Comparison of ENCODE assay signal across 8 cellular contexts in the genomic region with DNA sequence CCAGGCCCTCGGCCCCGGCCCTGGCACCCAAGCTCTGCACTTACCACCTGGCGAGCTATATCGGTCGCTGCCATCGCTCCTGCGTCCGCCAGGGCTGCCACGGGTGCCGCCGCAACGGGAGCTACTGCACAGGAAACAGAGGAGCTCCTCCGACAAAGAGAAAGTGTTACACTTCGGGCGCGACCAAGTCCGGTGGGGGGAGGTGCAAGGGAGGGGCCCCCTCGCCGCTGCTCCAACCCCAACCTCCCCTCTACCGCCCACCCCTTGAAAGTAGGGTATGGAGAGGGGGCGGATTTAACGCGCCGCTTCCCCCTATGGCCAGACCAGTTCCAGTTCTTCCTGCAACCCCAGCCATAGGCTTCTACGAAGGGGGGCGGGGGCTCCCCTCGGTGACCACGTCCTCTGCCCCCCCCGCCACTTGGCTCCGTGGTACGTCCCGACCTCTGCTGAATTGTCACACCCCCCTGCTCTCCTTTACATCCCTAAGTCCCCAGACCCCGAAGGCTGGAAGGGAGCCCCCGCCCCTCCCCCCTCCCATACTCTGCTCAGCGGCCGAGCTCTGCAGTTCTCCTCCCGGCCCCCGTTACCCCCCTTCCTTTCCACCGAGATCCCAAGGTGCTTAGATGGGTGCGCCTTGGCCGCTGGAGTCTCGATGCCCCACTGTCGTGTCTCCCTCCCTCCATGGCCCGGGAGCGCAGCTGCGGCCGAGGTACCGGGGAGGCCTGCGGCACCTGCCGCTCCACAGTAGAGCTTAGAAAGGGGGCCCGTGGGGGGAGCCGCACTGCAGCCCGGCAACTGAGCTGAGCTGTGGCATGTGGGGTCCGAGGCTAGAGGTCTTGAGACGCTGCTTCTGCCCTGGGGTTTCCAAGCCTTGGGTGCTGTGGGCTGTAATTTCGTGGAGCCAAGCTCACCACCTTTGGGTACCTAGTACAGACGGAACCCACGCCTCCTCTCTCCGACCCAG. TPM values are rescaled to one million over a fixed set of nuclear protein-coding genes. Genes with fewer than 3 reads are reported as not detected.
A peak's percentile ranks its signal among the peaks of the same experiment; 100 is the strongest.
DNase-seq lines count a peak whose midpoint lies in the region; ATAC-seq and TF ChIP-seq lines count a peak whose summit lies in the region.

A gene (minus strand): TSS at position 137 of the 964 bp plus-strand sequence. CDS start 63 bp downstream, at position 74.

- DNase-seq in GM12864 (ENCODE audit: low read depth): peak; percentile 61
- peak; percentile 71 for DNase-seq in MV-4-11 (lab: John Stamatoyannopoulos, UW)
- DNase-seq in T-helper 2 cell: peak; percentile 57 to 94 (median 78)
- DNase-seq in amygdala (lab: John Stamatoyannopoulos, UW): peak in 46 of 56 donors; percentile 0 to 56 (median 22)
- peak; percentile 69 for DNase-seq in hepatocyte (ENCODE audit: low spot score)
- peak; percentile 75 for DNase-seq in sciatic nerve (ENCODE audit: low spot score)

- peak; percentile 83 for ATAC-seq in sciatic nerve
- no peak for ATAC-seq in GM18519 (IDR thresholded peaks at IDR 0.05; ENCODE audit: low FRiP score, unreplicated experiment)

- H3K4me3 ChIP-seq in GM12864 (ENCODE audit: low read depth, low read length) (peak within 1 kb of the TSS; percentile 80), HEK293 (ENCODE audit: low read depth, low read length) (peak within 1 kb of the TSS; percentile 71), hepatocyte (peak within 1 kb of the TSS; percentile 67)

- H3K9me3 ChIP-seq in HEK293 (ENCODE audit: control insufficient read depth, insufficient read depth, low read depth, low read length) (no peaks in the 10 kb centered on the region), hepatocyte (ENCODE audit: low read depth) (no peaks in the 10 kb centered on the region)

- H3K27me3 ChIP-seq in hepatocyte: no peaks in the 10 kb centered on the region

- H3K4me2 ChIP-seq in hepatocyte: peak within 1 kb of the TSS; percentile 76

- peaks cover 2% of the 10 kb centered on the region; the same call in 1 of the 2 replicates for H3K4me1 ChIP-seq in HEK293 (ENCODE audit: control insufficient read depth, insufficient read depth, low read length)
- no peaks in the 10 kb centered on the region for H3K4me1 ChIP-seq in hepatocyte (ENCODE audit: insufficient read depth)

- peak within 1 kb of the TSS; percentile 66 for H2AFZ ChIP-seq in hepatocyte

- no peaks in the 10 kb centered on the region for H3K9me2 ChIP-seq in hepatocyte (replicated peaks; ENCODE audit: insufficient read depth)

- 45% methylated on average over 39 of the region's 59 CpGs for WGBS in hepatocyte (ENCODE audit: low lambda C conversion rate, missing lambda C conversion rate)

- TF ChIP-seq CTCF in GM12864 (IDR thresholded peaks at IDR 0.05; ENCODE audit: low read depth, low read length, missing control alignments) (peak; percentile 8), HEK293 (tag by site-specific recombination; IDR thresholded peaks at IDR 0.05) (peak; percentile 45), hepatocyte (IDR thresholded peaks at IDR 0.05; ENCODE audit: poor library complexity) (no peak)

- CTCF ChIA-PET in HEK293 (lab: Yijun Ruan, JAX): interaction anchor here (0.6 to 1.5 kb wide), 8 partner anchors 11 to 150 kb away, joined by 3 to 4 read pairs (median 4); no protein-coding TSS in a partner anchor

- no peaks in the 10 kb centered on the region for H3K36me3 ChIP-seq in HEK293 (ENCODE audit: control insufficient read depth in 2 of 2, insufficient read depth in 1 of 2, low read length in 2 of 2)
- no peaks in the 10 kb centered on the region for H3K36me3 ChIP-seq in hepatocyte (replicated peaks; ENCODE audit: insufficient read depth, low read depth)

- intact Hi-C loops in sciatic nerve (cut with DNase I): no loop called here

- H3K27ac ChIP-seq in HEK293 (ENCODE audit: extremely low read depth, low read depth, low read length): peak within 1 kb of the TSS; percentile 60; the same call in 1 of the 2 replicates
- peak within 1 kb of the TSS; percentile 56 for H3K27ac ChIP-seq in hepatocyte

- POLR2A ChIA-PET in HEK293 (lab: Yijun Ruan, JAX): interaction anchor here (0.6 to 2.2 kb wide), 17 partner anchors 10 to 186 kb away, joined by 3 to 14 read pairs (median 4); a partner anchor contains a TSS

- H3K79me2 ChIP-seq in hepatocyte: peaks cover 18% of the 10 kb centered on the region

- no peaks in the 10 kb centered on the region for H4K20me1 ChIP-seq in hepatocyte (ENCODE audit: insufficient read depth, poor library complexity, severe bottlenecking)

TF ChIP-seq in HEK293, 187 proteins besides CTCF, POLR2A, EP300 and RAD21 (continues in another document):
- no peak for TF ChIP-seq ZBTB1 (tag by site-specific recombination; IDR thresholded peaks at IDR 0.05)
- TF ChIP-seq, protein P1, sequence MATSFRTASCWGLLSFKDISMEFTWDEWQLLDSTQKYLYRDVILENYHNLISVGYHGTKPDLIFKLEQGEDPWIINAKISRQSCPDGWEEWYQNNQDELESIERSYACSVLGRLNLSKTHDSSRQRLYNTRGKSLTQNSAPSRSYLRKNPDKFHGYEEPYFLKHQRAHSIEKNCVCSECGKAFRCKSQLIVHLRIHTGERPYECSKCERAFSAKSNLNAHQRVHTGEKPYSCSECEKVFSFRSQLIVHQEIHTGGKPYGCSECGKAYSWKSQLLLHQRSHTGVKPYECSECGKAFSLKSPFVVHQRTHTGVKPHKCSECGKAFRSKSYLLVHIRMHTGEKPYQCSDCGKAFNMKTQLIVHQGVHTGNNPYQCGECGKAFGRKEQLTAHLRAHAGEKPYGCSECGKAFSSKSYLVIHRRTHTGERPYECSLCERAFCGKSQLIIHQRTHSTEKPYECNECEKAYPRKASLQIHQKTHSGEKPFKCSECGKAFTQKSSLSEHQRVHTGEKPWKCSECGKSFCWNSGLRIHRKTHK (tag by site-specific recombination; IDR thresholded peaks at IDR 0.05): no peak
- TF ChIP-seq, protein P2, sequence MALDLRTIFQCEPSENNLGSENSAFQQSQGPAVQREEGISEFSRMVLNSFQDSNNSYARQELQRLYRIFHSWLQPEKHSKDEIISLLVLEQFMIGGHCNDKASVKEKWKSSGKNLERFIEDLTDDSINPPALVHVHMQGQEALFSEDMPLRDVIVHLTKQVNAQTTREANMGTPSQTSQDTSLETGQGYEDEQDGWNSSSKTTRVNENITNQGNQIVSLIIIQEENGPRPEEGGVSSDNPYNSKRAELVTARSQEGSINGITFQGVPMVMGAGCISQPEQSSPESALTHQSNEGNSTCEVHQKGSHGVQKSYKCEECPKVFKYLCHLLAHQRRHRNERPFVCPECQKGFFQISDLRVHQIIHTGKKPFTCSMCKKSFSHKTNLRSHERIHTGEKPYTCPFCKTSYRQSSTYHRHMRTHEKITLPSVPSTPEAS (tag by site-specific recombination; IDR thresholded peaks at IDR 0.05): 0 out of 2 replicates have a peak, but pooled peaks have one; percentile 26
- no peak for TF ChIP-seq ZNF670 (tag by site-specific recombination; IDR thresholded peaks at IDR 0.05; ENCODE audit: low read depth)
- TF ChIP-seq, protein P3, sequence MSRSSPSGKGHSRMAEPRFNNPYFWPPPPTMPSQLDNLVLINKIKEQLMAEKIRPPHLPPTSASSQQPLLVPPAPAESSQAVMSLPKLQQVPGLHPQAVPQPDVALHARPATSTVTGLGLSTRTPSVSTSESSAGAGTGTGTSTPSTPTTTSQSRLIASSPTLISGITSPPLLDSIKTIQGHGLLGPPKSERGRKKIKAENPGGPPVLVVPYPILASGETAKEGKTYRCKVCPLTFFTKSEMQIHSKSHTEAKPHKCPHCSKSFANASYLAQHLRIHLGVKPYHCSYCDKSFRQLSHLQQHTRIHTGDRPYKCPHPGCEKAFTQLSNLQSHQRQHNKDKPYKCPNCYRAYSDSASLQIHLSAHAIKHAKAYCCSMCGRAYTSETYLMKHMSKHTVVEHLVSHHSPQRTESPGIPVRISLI (tag by site-specific recombination; IDR thresholded peaks at IDR 0.05): no peak
- TF ChIP-seq KLF10 (tag by site-specific recombination; IDR thresholded peaks at IDR 0.05): peak; percentile 83
- no peak for TF ChIP-seq HOXD13 (CRISPR knock-in tag; IDR thresholded peaks at IDR 0.05; ENCODE audit: borderline replicate concordance)
- TF ChIP-seq, protein P4, sequence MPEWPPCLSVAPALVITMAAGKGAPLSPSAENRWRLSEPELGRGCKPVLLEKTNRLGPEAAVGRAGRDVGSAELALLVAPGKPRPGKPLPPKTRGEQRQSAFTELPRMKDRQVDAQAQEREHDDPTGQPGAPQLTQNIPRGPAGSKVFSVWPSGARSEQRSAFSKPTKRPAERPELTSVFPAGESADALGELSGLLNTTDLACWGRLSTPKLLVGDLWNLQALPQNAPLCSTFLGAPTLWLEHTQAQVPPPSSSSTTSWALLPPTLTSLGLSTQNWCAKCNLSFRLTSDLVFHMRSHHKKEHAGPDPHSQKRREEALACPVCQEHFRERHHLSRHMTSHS (tag by site-specific recombination; IDR thresholded peaks at IDR 0.05): no peak
- TF ChIP-seq ZNF626 (tag by site-specific recombination; IDR thresholded peaks at IDR 0.05): no peak
- TF ChIP-seq ZNF248 (tag by site-specific recombination; IDR thresholded peaks at IDR 0.05): no peak
- TF ChIP-seq ZNF701 (tag by site-specific recombination; IDR thresholded peaks at IDR 0.05): no peak
- TF ChIP-seq, protein P5, sequence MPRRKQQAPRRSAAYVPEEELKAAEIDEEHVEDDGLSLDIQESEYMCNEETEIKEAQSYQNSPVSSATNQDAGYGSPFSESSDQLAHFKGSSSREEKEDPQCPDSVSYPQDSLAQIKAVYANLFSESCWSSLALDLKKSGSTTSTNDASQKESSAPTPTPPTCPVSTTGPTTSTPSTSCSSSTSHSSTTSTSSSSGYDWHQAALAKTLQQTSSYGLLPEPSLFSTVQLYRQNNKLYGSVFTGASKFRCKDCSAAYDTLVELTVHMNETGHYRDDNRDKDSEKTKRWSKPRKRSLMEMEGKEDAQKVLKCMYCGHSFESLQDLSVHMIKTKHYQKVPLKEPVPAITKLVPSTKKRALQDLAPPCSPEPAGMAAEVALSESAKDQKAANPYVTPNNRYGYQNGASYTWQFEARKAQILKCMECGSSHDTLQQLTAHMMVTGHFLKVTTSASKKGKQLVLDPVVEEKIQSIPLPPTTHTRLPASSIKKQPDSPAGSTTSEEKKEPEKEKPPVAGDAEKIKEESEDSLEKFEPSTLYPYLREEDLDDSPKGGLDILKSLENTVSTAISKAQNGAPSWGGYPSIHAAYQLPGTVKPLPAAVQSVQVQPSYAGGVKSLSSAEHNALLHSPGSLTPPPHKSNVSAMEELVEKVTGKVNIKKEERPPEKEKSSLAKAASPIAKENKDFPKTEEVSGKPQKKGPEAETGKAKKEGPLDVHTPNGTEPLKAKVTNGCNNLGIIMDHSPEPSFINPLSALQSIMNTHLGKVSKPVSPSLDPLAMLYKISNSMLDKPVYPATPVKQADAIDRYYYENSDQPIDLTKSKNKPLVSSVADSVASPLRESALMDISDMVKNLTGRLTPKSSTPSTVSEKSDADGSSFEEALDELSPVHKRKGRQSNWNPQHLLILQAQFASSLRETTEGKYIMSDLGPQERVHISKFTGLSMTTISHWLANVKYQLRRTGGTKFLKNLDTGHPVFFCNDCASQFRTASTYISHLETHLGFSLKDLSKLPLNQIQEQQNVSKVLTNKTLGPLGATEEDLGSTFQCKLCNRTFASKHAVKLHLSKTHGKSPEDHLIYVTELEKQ (tag by site-specific recombination; IDR thresholded peaks at IDR 0.05; ENCODE audit: borderline replicate concordance): no peak

RNA-seq across cellular contexts. Expression of the gene that starts here (rescaled TPM):
- total RNA-seq in hepatocyte (24.7 and 31.4 TPM in 2 replicates), sciatic nerve (33.0 TPM)
- 21.3 and 25.3 TPM in 2 replicates for polyA plus RNA-seq in hepatocyte

Comparison
In these comparisons a context has a peak if more than half of its experiments do, and no peak if none do; other contexts are left out.
1. DNase-seq: peak in every context shown above with its lines; median percentile 78 in T-helper 2 cell; 75 in sciatic nerve; 71 in MV-4-11; 69 in hepatocyte; 61 in GM12864; 22 in amygdala.